Comparison of ENCODE assay signal across 9 cellular contexts in genomic region chr1:227945891-227946623, GRCh38. TPM values are rescaled to one million over a fixed set of nuclear protein-coding genes. Genes with fewer than 3 reads are reported as not detected.
DNase-seq lines count a peak whose midpoint lies in the region; ATAC-seq, FAIRE-seq and TF ChIP-seq lines count a peak whose summit lies in the region.
"Had no signal": no experiment of that assay in that cellular context is flagged by ENCODE, and none has a peak within 500 bp of the region (broad histone marks: within the 10 kb centered on the region; RNA-seq: fewer than 3 reads in every experiment).

No MANE protein-coding gene starts in this region.

- H3K4me1 Mint-ChIP-seq in activated CD4-positive, alpha-beta T cell treated with anti-CD3 and anti-CD28 coated beads, Interleukin-2, amount 10 ng/mL, durations not matched to agents 24 days and 14 days: no peaks in the 10 kb centered on the region
- peaks cover 0 to 17% (median 10%) of the 10 kb centered on the region in 3 donors for H3K4me1 Mint-ChIP-seq in naive B cell

- no peak for TF ChIP-seq CTCF in epithelial cell of esophagus (IDR thresholded peaks at IDR 0.05; ENCODE audit: insufficient read depth, low read depth, low read length, missing control alignments)

- intact Hi-C loops in activated CD4-positive, alpha-beta T cell treated with anti-CD3 and anti-CD28 coated beads, Interleukin-2, amount 10 ng/mL, durations not matched to agents 24 days and 14 days (cut with micrococcal nuclease): loop anchor here (1.0 to 5.0 kb wide), 2 partner anchors 184 to 556 kb away; no protein-coding TSS in a partner anchor

- no peaks in the 10 kb centered on the region for H3K27me3 ChIP-seq in SJSA1 (replicated peaks)

- peaks cover 42% of the 10 kb centered on the region for H3K4me1 ChIP-seq in SJSA1 (replicated peaks)

- FAIRE-seq in HTR-8/SVneo (lab: Jason Lieb, UNC): no peak
- FAIRE-seq: colon had no signal

- H3K27ac Mint-ChIP-seq in activated CD4-positive, alpha-beta T cell treated with anti-CD3 and anti-CD28 coated beads, Interleukin-2, amount 10 ng/mL, durations not matched to agents 24 days and 14 days: no peak overlapping the region
- peak overlapping the region in 1 of 6 donors; percentile 44 for H3K27ac Mint-ChIP-seq in naive B cell

- peaks cover 3% of the 10 kb centered on the region; the same call in 1 of the 2 replicates for H3K36me3 ChIP-seq in SJSA1

- H3K4me3 Mint-ChIP-seq in activated CD4-positive, alpha-beta T cell treated with anti-CD3 and anti-CD28 coated beads, Interleukin-2, amount 10 ng/mL, durations not matched to agents 24 days and 14 days: peak overlapping the region; percentile 74
- H3K4me3 Mint-ChIP-seq in naive B cell: peak overlapping the region; percentile 9 to 80 (median 64)

- ATAC-seq in HG02852 (IDR thresholded peaks at IDR 0.05; ENCODE audit: unreplicated experiment) (peak; percentile 14), naive B cell (ENCODE audit: low read depth in 2 of 2) (peak; percentile 28)

- no peaks in the 10 kb centered on the region for H3K9me3 ChIP-seq in SJSA1 (replicated peaks)

- H3K36me3 Mint-ChIP-seq in activated CD4-positive, alpha-beta T cell treated with anti-CD3 and anti-CD28 coated beads, Interleukin-2, amount 10 ng/mL, durations not matched to agents 24 days and 14 days (ENCODE audit: low read depth): no peaks in the 10 kb centered on the region
- no peaks in the 10 kb centered on the region for H3K36me3 Mint-ChIP-seq in naive B cell

- H3K4me3 ChIP-seq in SJSA1: peak overlapping the region; percentile 68
- H3K4me3 ChIP-seq in epithelial cell of esophagus (ENCODE audit: low read length): peak overlapping the region; percentile 20

- no peak for DNase-seq in activated CD4-positive, alpha-beta T cell treated with anti-CD3 and anti-CD28 coated beads, Interleukin-2, amount 10 ng/mL, durations not matched to agents 24 days and 14 days
- DNase-seq in activated CD4-positive, alpha-beta T cell treated with anti-CD3 and anti-CD28 coated beads, Interleukin-2, amount 50 U/mL, for 1 hour: no peak
- DNase-seq in SJSA1 (ENCODE audit: low read depth in 1 of 2, low spot score in 2 of 2): peak; percentile 69 to 78
- peak; percentile 84 for DNase-seq in epithelial cell of esophagus (ENCODE audit: low read depth)
- DNase-seq in naive B cell: no peak
- no peak for DNase-seq in SW 1271 (lab: John Stamatoyannopoulos, UW)
- no peak for DNase-seq in HTR-8/SVneo (ENCODE audit: insufficient read length, low spot score)

- no peaks in the 10 kb centered on the region for H3K9me3 Mint-ChIP-seq in activated CD4-positive, alpha-beta T cell treated with anti-CD3 and anti-CD28 coated beads, Interleukin-2, amount 10 ng/mL, durations not matched to agents 24 days and 14 days
- no peaks in the 10 kb centered on the region for H3K9me3 Mint-ChIP-seq in naive B cell

- no peak overlapping the region for H3K27ac ChIP-seq in SJSA1

- H3K27me3 Mint-ChIP-seq in activated CD4-positive, alpha-beta T cell treated with anti-CD3 and anti-CD28 coated beads, Interleukin-2, amount 10 ng/mL, durations not matched to agents 24 days and 14 days: peaks cover 30% of the 10 kb centered on the region
- H3K27me3 Mint-ChIP-seq in naive B cell: peaks cover 11 to 56% (median 51%) of the 10 kb centered on the region in 3 donors

RNA-seq across cellular contexts. Expression of gene WNT9A, which starts 1.7 kb away (rescaled TPM):
- total RNA-seq in activated CD4-positive, alpha-beta T cell treated with anti-CD3 and anti-CD28 coated beads, Interleukin-2, amount 10 ng/mL, durations not matched to agents 24 days and 14 days: not detected in 2 replicates
- total RNA-seq in SJSA1 (2014; rRNA removed; shearing (Covaris generic)): 1.6 and 3.7 TPM in 2 replicates
- polyA plus RNA-seq in naive B cell (ENCODE audit: low read depth in 6 of 6): not detected

Comparison
In these comparisons a context has a peak if more than half of its experiments do, and no peak if none do; other contexts are left out.
1. DNase-seq: peak in SJSA1 (2 of 2) and epithelial cell of esophagus (single experiment); none in activated CD4-positive, alpha-beta T cell treated with anti-CD3 and anti-CD28 coated beads, Interleukin-2, amount 10 ng/mL, durations not matched to agents 24 days and 14 days (single experiment), activated CD4-positive, alpha-beta T cell treated with anti-CD3 and anti-CD28 coated beads, Interleukin-2, amount 50 U/mL, for 1 hour (single experiment), naive B cell (single experiment), SW 1271 (0 of 2) and HTR-8/SVneo (single experiment).